25 cellular contexts compared by ENCODE assay signal in the genomic region with DNA sequence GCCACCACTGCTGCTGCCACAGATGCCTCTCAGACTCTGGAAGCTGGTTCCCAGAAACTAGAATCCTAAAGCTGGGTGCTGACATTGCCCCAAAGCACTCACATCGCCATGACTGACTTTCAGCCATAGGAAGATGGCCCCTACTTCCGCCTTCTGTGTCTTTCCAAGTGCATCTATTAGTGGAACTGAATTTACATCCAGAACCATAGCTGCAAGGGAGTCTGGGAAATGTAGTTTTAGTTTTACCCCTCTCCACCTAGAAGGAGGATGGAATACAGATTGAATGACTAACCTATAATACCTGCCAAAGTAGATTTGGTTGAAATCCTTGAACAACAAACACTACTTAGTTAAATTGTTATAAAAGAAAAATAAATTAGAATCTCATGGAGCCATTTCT.
"Had no signal": no experiment of that assay in that cellular context is flagged by ENCODE, and none has a peak within 500 bp of the region (broad histone marks: within the 10 kb centered on the region; RNA-seq: fewer than 3 reads in every experiment).

No MANE protein-coding gene starts in this region.

- H3K36me3 ChIP-seq: ovary, right lobe of liver, sigmoid colon, tibial artery, transverse colon, upper lobe of right lung, uterus had no signal

- H3K27ac ChIP-seq: ovary, parathyroid adenoma, psoas muscle, right lobe of liver, sigmoid colon, stomach, testis, tibial artery, transverse colon, upper lobe of right lung, uterus had no signal

- H3K9ac ChIP-seq: parathyroid adenoma had no signal

- ATAC-seq: naive thymus-derived CD8-positive, alpha-beta T cell; natural killer cell treated with Interleukin-12 subunit alpha and Interleukin-12 subunit beta and Interleukin-15 and Interleukin-18, amount 100 ng/mL, for 72 hours; psoas muscle; right cardiac atrium; right lobe of liver; stimulated activated effector memory CD8-positive, alpha-beta T cell treated with anti-CD3 and anti-CD28 coated beads, Interleukin-12 subunit alpha, Interleukin-12 subunit beta, amount 100 ng/mL, for 72 hours; stimulated activated naive B cell treated with anti-CD40 and anti-IgM and Interleukin-4, amounts not matched to agents 10 μg/mL and 1 μg/mL and 100 μg/mL, for 72 hours; upper lobe of right lung had no signal

- H3K4me1 ChIP-seq: parathyroid adenoma, psoas muscle, right lobe of liver, sigmoid colon, stomach, testis, tibial artery, transverse colon, upper lobe of right lung, uterus had no signal

- H3K4me3 ChIP-seq: ovary, psoas muscle, right lobe of liver, sigmoid colon, stomach, testis, tibial artery, transverse colon, upper lobe of right lung, uterus had no signal

- H3K9me3 ChIP-seq: ovary, testis, transverse colon, upper lobe of right lung, uterus had no signal

- H2AFZ ChIP-seq: parathyroid adenoma had no signal

- H3K27me3 ChIP-seq: ovary, right lobe of liver, sigmoid colon, stomach, testis, tibial artery, transverse colon, upper lobe of right lung, uterus had no signal

- DNase-seq: naive thymus-derived CD8-positive, alpha-beta T cell; nephron progenitor cell; occipital lobe; ovary; posterior cingulate gyrus; psoas muscle; right cardiac atrium; right lobe of liver; sigmoid colon; small intestine; stimulated activated CD4-positive, alpha-beta T cell treated with anti-CD3 and anti-CD28 coated beads, Interleukin-15, amount 100 ng/mL, for 24 hours; stimulated activated CD4-positive, alpha-beta T cell treated with anti-CD3 and anti-CD28 coated beads, Interleukin-2, amount 100 ng/mL, for 24 hours; stimulated activated CD4-positive, alpha-beta T cell treated with anti-CD3 and anti-CD28 coated beads, Interleukin-2, amount 100 ng/mL, for 48 hours; stimulated activated CD4-positive, alpha-beta T cell treated with anti-CD3 and anti-CD28 coated beads, Interleukin-4, amount 100 ng/mL, for 24 hours; stimulated activated naive B cell treated with anti-CD40 and anti-IgM and Interleukin-4, amounts not matched to agents 10 μg/mL and 1 μg/mL and 100 μg/mL, for 72 hours; stimulated activated naive CD4-positive, alpha-beta T cell treated with Interleukin-2 at 50 U/mL for 16 hours; stomach; testis; tibial artery; transverse colon; upper lobe of right lung; uterus had no signal
